In the genomic region with DNA sequence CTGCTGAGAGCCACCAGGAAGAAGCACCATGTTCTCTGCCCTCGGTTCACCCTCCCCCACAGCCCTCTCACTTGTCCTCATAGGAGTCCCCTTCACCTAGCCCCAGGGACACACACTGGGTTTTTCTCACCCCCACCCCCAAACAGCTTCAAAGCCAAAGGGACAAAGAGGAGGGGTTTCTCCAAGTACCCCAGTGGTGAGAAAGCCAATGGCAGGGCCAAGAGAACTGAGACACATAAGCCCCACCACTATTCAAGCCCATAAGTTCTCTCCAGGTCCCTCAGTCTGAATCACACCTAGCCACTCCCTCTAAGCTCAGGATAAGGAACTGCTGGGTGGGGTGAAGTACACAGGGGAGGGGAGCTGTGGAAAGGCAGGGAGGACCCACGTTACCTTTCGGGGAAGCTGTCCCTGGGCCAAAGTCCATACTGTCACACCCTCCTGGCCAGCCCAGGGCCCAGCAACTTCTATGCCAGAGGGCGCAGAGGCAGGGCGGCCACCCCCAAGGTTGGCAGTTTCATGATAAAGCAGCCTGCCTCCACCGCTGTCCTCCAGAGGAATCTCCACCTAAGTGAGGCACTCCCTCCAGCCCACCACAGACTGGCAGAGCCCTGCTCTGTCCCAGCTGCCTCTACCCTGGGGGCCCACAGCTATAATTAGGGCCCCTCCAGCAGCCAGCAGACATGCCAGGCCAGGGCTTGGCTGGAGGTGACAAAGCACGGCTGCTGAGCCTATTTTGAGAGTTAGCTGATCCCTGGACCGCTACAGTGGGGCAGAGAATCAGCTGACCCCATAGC, we compare ENCODE assay signal across 8 cellular contexts. TPM values are rescaled to one million over a fixed set of nuclear protein-coding genes. Genes with fewer than 3 reads are reported as not detected.
DNase-seq lines count a peak whose midpoint lies in the region; ATAC-seq and TF ChIP-seq lines count a peak whose summit lies in the region.

No MANE protein-coding gene starts in this region.

- no peaks in the 10 kb centered on the region for H3K9me2 ChIP-seq in GM23338 (ENCODE audit: insufficient read depth)
- no peaks in the 10 kb centered on the region for H3K9me2 ChIP-seq in hepatocyte (replicated peaks; ENCODE audit: insufficient read depth)

- H3K27me3 ChIP-seq in GM23338 (ENCODE audit: insufficient read depth) (no peaks in the 10 kb centered on the region), hepatocyte (no peaks in the 10 kb centered on the region)

- no peak overlapping the region for H3K27ac ChIP-seq in GM23338 (ENCODE audit: low read depth)
- H3K27ac ChIP-seq in hepatocyte: peak overlapping the region; percentile 97
- H3K27ac ChIP-seq in skin epidermis: peak overlapping the region in 13 of 21 experiments; percentile 4 to 75 (median 49)

- H3K9me3 Mint-ChIP-seq in GM23338: no peaks in the 10 kb centered on the region; the same call in 2 of the 3 replicates
- H3K9me3 Mint-ChIP-seq in activated T-helper 1 cell treated with anti-CD3 and anti-CD28 coated beads, Interleukin-12 subunit alpha, Interleukin-12 subunit beta, Interleukin-2, Interleukin-4 antibody, amounts not matched to agents 30 ng/mL and 10 ng/mL and 1 ng/mL, durations not matched to agents 14 hours and 24 hours and 36 hours: no peaks in the 10 kb centered on the region

- 0 out of 2 replicates have a peak, but pooled peaks cover 9% of the 10 kb centered on the region for H3F3A ChIP-seq in GM23338 (replicated peaks; ENCODE audit: low read depth)

- peak; percentile 10 for DNase-seq in GM23338 (ENCODE audit: low spot score)
- no peak for DNase-seq in activated T-helper 1 cell treated with anti-CD3 and anti-CD28 coated beads, Interleukin-12 subunit alpha, Interleukin-12 subunit beta, Interleukin-2, Interleukin-4 antibody, amounts not matched to agents 30 ng/mL and 10 ng/mL and 1 ng/mL, durations not matched to agents 14 hours and 24 hours and 36 hours (ENCODE audit: low spot score)
- peak; percentile 88 for DNase-seq in hepatocyte (ENCODE audit: low spot score)
- no peak for DNase-seq in activated CD8-positive, alpha-beta memory T cell treated with anti-CD3 and anti-CD28 coated beads for 24 hours

- H3K4me2 ChIP-seq in GM23338: no peak overlapping the region
- peak overlapping the region; percentile 53 for H3K4me2 ChIP-seq in hepatocyte

- no peaks in the 10 kb centered on the region for H3K9me3 ChIP-seq in hepatocyte (ENCODE audit: low read depth)

- H4K20me1 ChIP-seq in GM23338 (replicated peaks; ENCODE audit: insufficient read depth) (no peaks in the 10 kb centered on the region), hepatocyte (ENCODE audit: insufficient read depth, poor library complexity, severe bottlenecking) (no peaks in the 10 kb centered on the region)

- peaks cover 27% of the 10 kb centered on the region for H3K27me3 Mint-ChIP-seq in GM23338 (ENCODE audit: insufficient read depth, low read depth, poor library complexity)
- no peaks in the 10 kb centered on the region for H3K27me3 Mint-ChIP-seq in activated T-helper 1 cell treated with anti-CD3 and anti-CD28 coated beads, Interleukin-12 subunit alpha, Interleukin-12 subunit beta, Interleukin-2, Interleukin-4 antibody, amounts not matched to agents 30 ng/mL and 10 ng/mL and 1 ng/mL, durations not matched to agents 14 hours and 24 hours and 36 hours (ENCODE audit: insufficient read depth)

- TF ChIP-seq CTCF in GM23338 (conservative IDR thresholded peaks at IDR 0.05; ENCODE audit: low read depth in 2 of 2): no peak
- TF ChIP-seq CTCF in hepatocyte (IDR thresholded peaks at IDR 0.05; ENCODE audit: poor library complexity): no peak

- intact Hi-C loops in activated T-helper 1 cell treated with anti-CD3 and anti-CD28 coated beads, Interleukin-12 subunit alpha, Interleukin-12 subunit beta, Interleukin-2, Interleukin-4 antibody, amounts not matched to agents 30 ng/mL and 10 ng/mL and 1 ng/mL, durations not matched to agents 14 hours and 24 hours and 36 hours (cut with micrococcal nuclease): no loop called here

- 65% methylated on average over 8 of the region's 8 CpGs for WGBS in hepatocyte (ENCODE audit: low lambda C conversion rate, missing lambda C conversion rate)

- H3K4me3 ChIP-seq in GM23338 (no peak overlapping the region), hepatocyte (no peak overlapping the region), skin epidermis (no peak overlapping the region)

- H3K4me1 ChIP-seq in GM23338 (ENCODE audit: insufficient read depth) (peaks cover 31% of the 10 kb centered on the region), hepatocyte (ENCODE audit: insufficient read depth) (peaks cover 19% of the 10 kb centered on the region)

- ATAC-seq in GM23338: no peak
- no peak for ATAC-seq in GM21737 (IDR thresholded peaks at IDR 0.05; ENCODE audit: unreplicated experiment)
- no peak for ATAC-seq in GM18858 (IDR thresholded peaks at IDR 0.05; ENCODE audit: unreplicated experiment)
- ATAC-seq in GM18907 (IDR thresholded peaks at IDR 0.05; ENCODE audit: unreplicated experiment): no peak

- peaks cover 27% of the 10 kb centered on the region for H3K36me3 Mint-ChIP-seq in GM23338 (ENCODE audit: low read depth)
- peaks cover 28% of the 10 kb centered on the region for H3K36me3 Mint-ChIP-seq in activated T-helper 1 cell treated with anti-CD3 and anti-CD28 coated beads, Interleukin-12 subunit alpha, Interleukin-12 subunit beta, Interleukin-2, Interleukin-4 antibody, amounts not matched to agents 30 ng/mL and 10 ng/mL and 1 ng/mL, durations not matched to agents 14 hours and 24 hours and 36 hours (ENCODE audit: low read depth)

- H2AFZ ChIP-seq in GM23338: no peak overlapping the region
- no peak overlapping the region for H2AFZ ChIP-seq in hepatocyte

- no peak overlapping the region for H3K4me3 Mint-ChIP-seq in GM23338
- H3K4me3 Mint-ChIP-seq in activated T-helper 1 cell treated with anti-CD3 and anti-CD28 coated beads, Interleukin-12 subunit alpha, Interleukin-12 subunit beta, Interleukin-2, Interleukin-4 antibody, amounts not matched to agents 30 ng/mL and 10 ng/mL and 1 ng/mL, durations not matched to agents 14 hours and 24 hours and 36 hours: no peak overlapping the region

- peaks cover 57% of the 10 kb centered on the region for H3K4me1 Mint-ChIP-seq in GM23338
- H3K4me1 Mint-ChIP-seq in activated T-helper 1 cell treated with anti-CD3 and anti-CD28 coated beads, Interleukin-12 subunit alpha, Interleukin-12 subunit beta, Interleukin-2, Interleukin-4 antibody, amounts not matched to agents 30 ng/mL and 10 ng/mL and 1 ng/mL, durations not matched to agents 14 hours and 24 hours and 36 hours (ENCODE audit: low read depth): peaks cover 51% of the 10 kb centered on the region

- H3K79me2 ChIP-seq in GM23338 (replicated peaks; ENCODE audit: insufficient read depth): no peaks in the 10 kb centered on the region
- H3K79me2 ChIP-seq in hepatocyte: no peaks in the 10 kb centered on the region

- H3K36me3 ChIP-seq in GM23338 (ENCODE audit: insufficient read depth): peaks cover under 1% of the 10 kb centered on the region; the same call in 1 of the 2 replicates
- H3K36me3 ChIP-seq in hepatocyte (replicated peaks; ENCODE audit: insufficient read depth, low read depth): no peaks in the 10 kb centered on the region

- H3K27ac Mint-ChIP-seq in GM23338: no peak overlapping the region
- H3K27ac Mint-ChIP-seq in activated T-helper 1 cell treated with anti-CD3 and anti-CD28 coated beads, Interleukin-12 subunit alpha, Interleukin-12 subunit beta, Interleukin-2, Interleukin-4 antibody, amounts not matched to agents 30 ng/mL and 10 ng/mL and 1 ng/mL, durations not matched to agents 14 hours and 24 hours and 36 hours: peak overlapping the region; percentile 50

TF ChIP-seq in GM23338, 12 proteins besides CTCF, POLR2A, EP300 and RAD21:
- TF ChIP-seq CREB1 (CRISPR knock-in tag; IDR thresholded peaks at IDR 0.05; ENCODE audit: low read depth) (no peak), JUNB (IDR thresholded peaks at IDR 0.05; ENCODE audit: unreplicated experiment) (no peak), STAT1 (IDR thresholded peaks at IDR 0.05; ENCODE audit: unreplicated experiment) (no peak), ZNF331 (CRISPR knock-in tag; IDR thresholded peaks at IDR 0.05; ENCODE audit: low read depth) (no peak), NANOG (IDR thresholded peaks at IDR 0.05; ENCODE audit: borderline replicate concordance) (no peak), POLR2AphosphoS5 (IDR thresholded peaks at IDR 0.05; ENCODE audit: low read depth) (no peak)
- TF ChIP-seq, protein P1, sequence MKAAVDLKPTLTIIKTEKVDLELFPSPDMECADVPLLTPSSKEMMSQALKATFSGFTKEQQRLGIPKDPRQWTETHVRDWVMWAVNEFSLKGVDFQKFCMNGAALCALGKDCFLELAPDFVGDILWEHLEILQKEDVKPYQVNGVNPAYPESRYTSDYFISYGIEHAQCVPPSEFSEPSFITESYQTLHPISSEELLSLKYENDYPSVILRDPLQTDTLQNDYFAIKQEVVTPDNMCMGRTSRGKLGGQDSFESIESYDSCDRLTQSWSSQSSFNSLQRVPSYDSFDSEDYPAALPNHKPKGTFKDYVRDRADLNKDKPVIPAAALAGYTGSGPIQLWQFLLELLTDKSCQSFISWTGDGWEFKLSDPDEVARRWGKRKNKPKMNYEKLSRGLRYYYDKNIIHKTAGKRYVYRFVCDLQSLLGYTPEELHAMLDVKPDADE (IDR thresholded peaks at IDR 0.05): no peak

RNA-seq across cellular contexts. Expression of a gene that starts 39.0 kb away (rescaled TPM):
- total RNA-seq in GM23338 (2014; rRNA removed; shearing (Covaris generic)): 58.4 and 64.3 TPM in 2 replicates
- 16.3 and 17.3 TPM in 2 replicates for polyA plus RNA-seq in GM23338 (2016; fragmentation: Nextera tagmentation; extraction: Ambion mirVana)
- total RNA-seq in activated T-helper 1 cell treated with anti-CD3 and anti-CD28 coated beads, Interleukin-12 subunit alpha, Interleukin-12 subunit beta, Interleukin-2, Interleukin-4 antibody, amounts not matched to agents 30 ng/mL and 10 ng/mL and 1 ng/mL, durations not matched to agents 14 hours and 24 hours and 36 hours: 75.8 and 76.2 TPM in 2 replicates
- 66.9 and 77.0 TPM in 2 replicates for total RNA-seq in hepatocyte
- 31.2 and 34.0 TPM in 2 replicates for polyA plus RNA-seq in hepatocyte

RNA-seq across cellular contexts. Expression of a gene that starts 43.9 kb away (rescaled TPM):
- 17.4 and 19.0 TPM in 2 replicates for total RNA-seq in GM23338 (2014; rRNA removed; shearing (Covaris generic))
- polyA plus RNA-seq in GM23338 (2016; fragmentation: Nextera tagmentation; extraction: Ambion mirVana): 4.8 TPM in 2 replicates
- total RNA-seq in activated T-helper 1 cell treated with anti-CD3 and anti-CD28 coated beads, Interleukin-12 subunit alpha, Interleukin-12 subunit beta, Interleukin-2, Interleukin-4 antibody, amounts not matched to agents 30 ng/mL and 10 ng/mL and 1 ng/mL, durations not matched to agents 14 hours and 24 hours and 36 hours: 21.8 and 24.1 TPM in 2 replicates
- total RNA-seq in hepatocyte: 19.7 and 26.0 TPM in 2 replicates
- 15.5 and 18.8 TPM in 2 replicates for polyA plus RNA-seq in hepatocyte

Comparison
In these comparisons a context has a peak if more than half of its experiments do, and no peak if none do; other contexts are left out.
1. DNase-seq: peak in GM23338 (single experiment) and hepatocyte (single experiment); none in activated T-helper 1 cell treated with anti-CD3 and anti-CD28 coated beads, Interleukin-12 subunit alpha, Interleukin-12 subunit beta, Interleukin-2, Interleukin-4 antibody, amounts not matched to agents 30 ng/mL and 10 ng/mL and 1 ng/mL, durations not matched to agents 14 hours and 24 hours and 36 hours (single experiment) and activated CD8-positive, alpha-beta memory T cell treated with anti-CD3 and anti-CD28 coated beads for 24 hours (single experiment).